8 cellular contexts compared by ENCODE assay signal in genomic region chr15:98853161-98853560, GRCh38.
A peak's percentile ranks its signal among the peaks of the same experiment; 100 is the strongest.
DNase-seq lines count a peak whose midpoint lies in the region; ATAC-seq and TF ChIP-seq lines count a peak whose summit lies in the region.

No MANE protein-coding gene starts in this region.

- no peaks in the 10 kb centered on the region for H3K79me2 ChIP-seq in OCI-LY1 (ENCODE audit: insufficient read depth, low read length)

- intact Hi-C loops in A673 (cut with micrococcal nuclease; ENCODE audit: unreplicated experiment) (loop anchor here (1.0 kb wide), 2 partner anchors 205 to 411 kb away; partner anchors contain the start of gene IGF1R), esophagus muscularis mucosa (cut with DNase I) (no loop called here)

- 1% methylated on average over 8 of the region's 8 CpGs for WGBS in esophagus muscularis mucosa

- CTCF ChIA-PET in A673 (lab: Charles Lee), result no interaction called here

- no TSS peak for BruUV-seq in A673 (replicated peaks; lab: Mats Ljungman, UMichigan)

- H3K4me1 ChIP-seq in A673 (ENCODE audit: insufficient read depth, low read length, poor library complexity, severe bottlenecking) (peaks cover 40% of the 10 kb centered on the region), OCI-LY1 (ENCODE audit: insufficient read depth, low read length, severe bottlenecking) (peaks cover 19% of the 10 kb centered on the region), esophagus muscularis mucosa (peaks cover 48 to 88% (median 83%) of the 10 kb centered on the region in 4 donors), muscle layer of colon (ENCODE audit: insufficient read depth, low read length) (peaks cover 73% of the 10 kb centered on the region)

- H2AFZ ChIP-seq in OCI-LY1 (ENCODE audit: low read length), result peak overlapping the region; percentile 23; the same call in 1 of the 2 replicates

- H4K20me1 ChIP-seq in OCI-LY1 (ENCODE audit: insufficient read depth, low read length), result no peaks in the 10 kb centered on the region

- TF ChIP-seq POLR2A in esophagus muscularis mucosa (IDR thresholded peaks at IDR 0.05; ENCODE audit: low read depth), result peak; percentile 23

- H3K9ac ChIP-seq in OCI-LY1 (ENCODE audit: low read length), result peak overlapping the region; percentile 36; the same call in 1 of the 2 replicates
- H3K9ac ChIP-seq in muscle layer of colon (ENCODE audit: low read length), result peak overlapping the region; percentile 49

- H3K4me2 ChIP-seq in OCI-LY1 (ENCODE audit: low read length), result peak overlapping the region; percentile 81

- H3K9me3 ChIP-seq in A673 (ENCODE audit: low read depth, low read length, poor library complexity, severe bottlenecking), result no peaks in the 10 kb centered on the region
- H3K9me3 ChIP-seq in OCI-LY1 (ENCODE audit: low read length), result no peaks in the 10 kb centered on the region
- H3K9me3 ChIP-seq in esophagus muscularis mucosa, result no peaks in the 10 kb centered on the region
- no peaks in the 10 kb centered on the region for H3K9me3 ChIP-seq in muscle layer of colon (ENCODE audit: low read length)

- TF ChIP-seq EP300 in esophagus muscularis mucosa (IDR thresholded peaks at IDR 0.05), result no peak

- ATAC-seq in GM18868 (IDR thresholded peaks at IDR 0.05; ENCODE audit: unreplicated experiment), result peak; percentile 37

- H3F3A ChIP-seq in OCI-LY1 (ENCODE audit: insufficient read depth, low read length), result no peaks in the 10 kb centered on the region

- H3K36me3 ChIP-seq in A673 (ENCODE audit: insufficient read depth, low read length, poor library complexity, severe bottlenecking) (no peaks in the 10 kb centered on the region), OCI-LY1 (ENCODE audit: insufficient read depth, low read length) (no peaks in the 10 kb centered on the region), esophagus muscularis mucosa (no peaks in the 10 kb centered on the region), muscle layer of colon (ENCODE audit: insufficient read depth, low read length) (no peaks in the 10 kb centered on the region)

- POLR2A ChIA-PET in A673 (lab: Charles Lee; ENCODE audit: low non-redundant PET), result no interaction called here

- DNase-seq in A673 (ENCODE audit: low spot score) (peak; percentile 89), HuH-7 (ENCODE audit: low spot score) (peak; percentile 69), esophagus muscularis mucosa (ENCODE audit: extremely low spot score) (peak; percentile 97)
- DNase-seq in activated T-cell treated with anti-CD3 and anti-CD28 coated beads, Interleukin-2, amount 50 U/mL, for 48 hours, result peak; percentile 81 to 86
- peak; percentile 33 to 45 for DNase-seq in stimulated activated CD8-positive, alpha-beta memory T cell treated with anti-CD3 and anti-CD28 coated beads, Interleukin-7, amount 100 ng/mL, for 4 hours (ENCODE audit: low read depth in 2 of 2)

- TF ChIP-seq CTCF in A673 (conservative IDR thresholded peaks at IDR 0.05; ENCODE audit: low read depth, low read length) (no peak), OCI-LY1 (IDR thresholded peaks at IDR 0.05; ENCODE audit: low read length) (no peak), esophagus muscularis mucosa (IDR thresholded peaks at IDR 0.05) (peak in 1 of 3 experiments; percentile 26)

- H3K4me3 ChIP-seq in A673 (ENCODE audit: low read depth, low read length, poor library complexity, severe bottlenecking), result peak overlapping the region; percentile 59
- peak overlapping the region; percentile 64 for H3K4me3 ChIP-seq in OCI-LY1 (ENCODE audit: low read depth, low read length, poor library complexity, severe bottlenecking)
- H3K4me3 ChIP-seq in esophagus muscularis mucosa, result peak overlapping the region; percentile 59 to 72 (median 66)
- H3K4me3 ChIP-seq in muscle layer of colon (ENCODE audit: low read depth in 1 of 2, low read length in 2 of 2), result peak overlapping the region; percentile 73 to 91

- no peaks in the 10 kb centered on the region for H3K9me2 ChIP-seq in OCI-LY1 (ENCODE audit: low read depth, low read length)

- H3K27me3 ChIP-seq in A673 (replicated peaks; ENCODE audit: insufficient read depth, low read depth, low read length, poor library complexity) (no peaks in the 10 kb centered on the region), OCI-LY1 (ENCODE audit: insufficient read depth, low read length) (no peaks in the 10 kb centered on the region), esophagus muscularis mucosa (no peaks in the 10 kb centered on the region), muscle layer of colon (ENCODE audit: control insufficient read depth in 1 of 2, insufficient read depth in 2 of 2, low read length in 2 of 2) (no peaks in the 10 kb centered on the region)

- H3K27ac ChIP-seq in A673 (ENCODE audit: low read depth, low read length, poor library complexity, severe bottlenecking) (peak overlapping the region; percentile 34), OCI-LY1 (ENCODE audit: low read depth, low read length, poor library complexity, severe bottlenecking) (no peak overlapping the region), esophagus muscularis mucosa (replicated peaks in 1 of 4) (peak overlapping the region; percentile 85 to 92 (median 88)), muscle layer of colon (ENCODE audit: low read depth, low read length) (peak overlapping the region; percentile 92)

Comparison
In these comparisons a context has a peak if more than half of its experiments do, and no peak if none do; other contexts are left out.
1. DNase-seq: peak in every context shown above with its lines; median percentile 97 in esophagus muscularis mucosa; 89 in A673; 84 in activated T-cell treated with anti-CD3 and anti-CD28 coated beads, Interleukin-2, amount 50 U/mL, for 48 hours; 69 in HuH-7; 39 in stimulated activated CD8-positive, alpha-beta memory T cell treated with anti-CD3 and anti-CD28 coated beads, Interleukin-7, amount 100 ng/mL, for 4 hours.